Comparison of ENCODE assay signal across 11 cellular contexts in the genomic region with DNA sequence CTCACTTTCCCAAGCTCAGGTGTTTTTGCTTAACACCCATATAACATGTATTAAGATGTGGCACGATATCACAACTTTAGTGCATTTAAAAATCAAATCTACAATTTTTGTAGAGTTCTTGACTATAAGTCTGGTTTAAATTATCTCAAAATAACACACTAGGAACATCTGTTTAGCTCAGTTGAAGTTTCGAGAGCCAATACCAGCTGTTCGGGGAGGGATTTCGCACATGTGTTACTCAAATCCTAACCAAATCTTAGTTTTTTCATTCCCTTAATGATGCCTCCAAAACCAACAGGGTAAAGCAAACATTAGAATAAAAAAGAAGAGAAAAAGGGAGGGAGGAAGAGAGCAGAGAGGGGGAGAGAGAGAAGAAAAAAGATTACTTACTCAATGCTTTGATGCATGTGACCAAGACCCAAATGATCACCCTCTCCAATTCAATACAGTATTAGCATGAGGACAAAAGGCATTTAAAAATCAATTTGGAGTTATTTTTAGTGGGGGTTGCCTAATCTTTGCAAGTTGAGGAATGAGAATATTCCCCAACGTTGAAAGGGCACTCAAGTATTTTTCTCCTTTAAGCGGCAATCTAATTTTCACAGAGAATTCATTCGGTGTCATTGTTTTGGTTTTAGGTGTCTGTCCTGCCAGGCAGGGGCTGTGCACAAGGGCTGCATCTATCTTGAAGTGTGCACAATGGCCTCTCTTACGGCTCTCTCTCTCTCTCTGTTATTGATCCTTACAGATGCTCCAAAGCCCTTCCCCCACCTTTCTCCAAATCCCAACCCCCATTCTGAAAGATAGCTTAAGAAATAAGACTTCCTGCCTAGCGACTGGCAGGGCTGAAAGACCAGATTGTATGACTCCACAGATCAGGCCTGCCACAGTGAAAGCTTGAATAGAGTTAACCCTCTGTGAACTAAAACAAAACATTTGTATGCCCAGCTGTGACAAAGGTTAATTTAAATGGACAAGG.
DNase-seq lines count a peak whose midpoint lies in the region; ATAC-seq and TF ChIP-seq lines count a peak whose summit lies in the region.
"Had no signal": no experiment of that assay in that cellular context is flagged by ENCODE, and none has a peak within 500 bp of the region (broad histone marks: within the 10 kb centered on the region; RNA-seq: fewer than 3 reads in every experiment).

No MANE protein-coding gene starts in this region.

- TF ChIP-seq EP300 in sigmoid colon (IDR thresholded peaks at IDR 0.05), result no peak

- 69 to 70% methylated on average over 9 of the region's 9 CpGs for WGBS in sigmoid colon, 2 donors

- peak overlapping the region; percentile 41 for H3K9ac ChIP-seq in HUES6 (ENCODE audit: low read length)

- ATAC-seq in GM21717 (IDR thresholded peaks at IDR 0.05; ENCODE audit: unreplicated experiment), result no peak
- ATAC-seq: activated naive CD4-positive, alpha-beta T cell treated with anti-CD3 and anti-CD28 coated beads, Interleukin-2, amount 50 U/mL, for 72 hours; stimulated activated memory B cell treated with anti-CD40 and anti-IgM and Interleukin-4, amounts not matched to agents 10 μg/mL and 1 μg/mL and 100 μg/mL, for 72 hours had no signal

- H3K4me1 ChIP-seq in HUES6 (ENCODE audit: control insufficient read depth, insufficient read depth, low read length) (peaks cover 77% of the 10 kb centered on the region), sigmoid colon (peaks cover 0 to 19% (median 13%) of the 10 kb centered on the region in 4 donors)

- H3K27ac ChIP-seq in HUES6 (ENCODE audit: low read depth, low read length) (peak overlapping the region; percentile 95), sigmoid colon (no peak overlapping the region)

- no peaks in the 10 kb centered on the region for H3K27me3 ChIP-seq in HUES6 (ENCODE audit: control insufficient read depth, insufficient read depth, low read length)
- no peaks in the 10 kb centered on the region for H3K27me3 ChIP-seq in sigmoid colon

- DNase-seq in AG08395 (ENCODE audit: low spot score) (peak; percentile 45), amniotic epithelial cell (ENCODE audit: low read depth) (peak; percentile 18), iris pigment epithelial cell (ENCODE audit: low read depth) (peak; percentile 34), GM13976 (ENCODE audit: low spot score) (no peak), sigmoid colon (no peak), NCI-H187 (lab: John Stamatoyannopoulos, UW) (no peak)
- DNase-seq: activated CD4-positive, alpha-beta T cell treated with anti-CD3 and anti-CD28 coated beads for 4 hours had no signal

- peak overlapping the region; percentile 43 for H3K4me3 ChIP-seq in HUES6 (ENCODE audit: low read depth, low read length)
- H3K4me3 ChIP-seq in sigmoid colon, result no peak overlapping the region

- H3K36me3 ChIP-seq in HUES6 (ENCODE audit: control insufficient read depth, insufficient read depth, low read length) (no peaks in the 10 kb centered on the region), sigmoid colon (no peaks in the 10 kb centered on the region)

- TF ChIP-seq POLR2A in sigmoid colon (IDR thresholded peaks at IDR 0.05), result no peak

- intact Hi-C loops in sigmoid colon (cut with DNase I), result no loop called here

- TF ChIP-seq CTCF in GM13976 (IDR thresholded peaks at IDR 0.05; ENCODE audit: borderline replicate concordance, control extremely low read depth, extremely low read depth, insufficient read depth, missing control alignments) (no peak), sigmoid colon (IDR thresholded peaks at IDR 0.05) (no peak)

- H3K9me3 ChIP-seq in HUES6 (ENCODE audit: control insufficient read depth, insufficient read depth, low read depth, low read length), result no peaks in the 10 kb centered on the region
- H3K9me3 ChIP-seq in sigmoid colon, result no peaks in the 10 kb centered on the region

- in situ Hi-C loops in GM13976 (cut with MboI; ENCODE audit: low sequenced_read_pairs, unreplicated experiment), result no loop called here

Comparison
In these comparisons a context has a peak if more than half of its experiments do, and no peak if none do; other contexts are left out.
1. DNase-seq: peak in AG08395 (single experiment), amniotic epithelial cell (single experiment) and iris pigment epithelial cell (single experiment); none in GM13976 (single experiment), sigmoid colon (single experiment) and NCI-H187 (0 of 2).